In genomic region chr6:150004101-150004782, GRCh38 we compare ENCODE assay signal across 8 cellular contexts. TPM values are rescaled to one million over a fixed set of nuclear protein-coding genes. Genes with fewer than 3 reads are reported as not detected.
DNase-seq lines count a peak whose midpoint lies in the region; ATAC-seq lines count a peak whose summit lies in the region.

No MANE protein-coding gene starts in this region.

- ATAC-seq in HG03159 (IDR thresholded peaks at IDR 0.05; ENCODE audit: unreplicated experiment): peak; percentile 28
- ATAC-seq in GM19463 (IDR thresholded peaks at IDR 0.05; ENCODE audit: unreplicated experiment): no peak

- DNase-seq in NCI-H510A treated with DMSO at 0.1 percent for 48 hours (lab: John Stamatoyannopoulos, UW): peak; percentile 11
- DNase-seq in NCI-H510A (lab: John Stamatoyannopoulos, UW): no peak
- peak; percentile 44 for DNase-seq in activated CD8-positive, alpha-beta memory T cell treated with anti-CD3 and anti-CD28 coated beads, Interleukin-2, amount 50 U/mL, for 4 hours
- DNase-seq in dermis blood vessel endothelial cell: no peak

- H3K4me3 Mint-ChIP-seq in stimulated activated naive CD8-positive, alpha-beta T cell treated with anti-CD3 and anti-CD28 coated beads, Interleukin-15, Interleukin-2, amounts not matched to agents 100 ng/mL and 50 ng/mL, for 24 hours: peak overlapping the region; percentile 78

- H3K4me1 Mint-ChIP-seq in stimulated activated naive CD8-positive, alpha-beta T cell treated with anti-CD3 and anti-CD28 coated beads, Interleukin-15, Interleukin-2, amounts not matched to agents 100 ng/mL and 50 ng/mL, for 24 hours (ENCODE audit: low read depth): peaks cover 68% of the 10 kb centered on the region

- H3K9me3 Mint-ChIP-seq in stimulated activated naive CD8-positive, alpha-beta T cell treated with anti-CD3 and anti-CD28 coated beads, Interleukin-15, Interleukin-2, amounts not matched to agents 100 ng/mL and 50 ng/mL, for 24 hours: no peaks in the 10 kb centered on the region

- peaks cover 35% of the 10 kb centered on the region for H3K27me3 Mint-ChIP-seq in stimulated activated naive CD8-positive, alpha-beta T cell treated with anti-CD3 and anti-CD28 coated beads, Interleukin-15, Interleukin-2, amounts not matched to agents 100 ng/mL and 50 ng/mL, for 24 hours

- peak overlapping the region; percentile 53 for H3K4me3 ChIP-seq in iPS-11a (ENCODE audit: low read depth, low read length)

- peak overlapping the region; percentile 12 for H3K27ac Mint-ChIP-seq in stimulated activated naive CD8-positive, alpha-beta T cell treated with anti-CD3 and anti-CD28 coated beads, Interleukin-15, Interleukin-2, amounts not matched to agents 100 ng/mL and 50 ng/mL, for 24 hours

- no peaks in the 10 kb centered on the region for H3K36me3 Mint-ChIP-seq in stimulated activated naive CD8-positive, alpha-beta T cell treated with anti-CD3 and anti-CD28 coated beads, Interleukin-15, Interleukin-2, amounts not matched to agents 100 ng/mL and 50 ng/mL, for 24 hours (ENCODE audit: low read depth)

RNA-seq across cellular contexts. Expression of gene RAET1L, which starts 21.1 kb away (rescaled TPM):
- not detected in 2 replicates for total RNA-seq in dermis blood vessel endothelial cell

RNA-seq across cellular contexts. Expression of gene ULBP1, which starts 40.5 kb away (rescaled TPM):
- 0.17 and 0.23 TPM in 2 replicates for total RNA-seq in dermis blood vessel endothelial cell

Comparison
In these comparisons a context has a peak if more than half of its experiments do, and no peak if none do; other contexts are left out.
1. DNase-seq: peak in NCI-H510A treated with DMSO at 0.1 percent for 48 hours (single experiment) and activated CD8-positive, alpha-beta memory T cell treated with anti-CD3 and anti-CD28 coated beads, Interleukin-2, amount 50 U/mL, for 4 hours (single experiment); none in NCI-H510A (single experiment) and dermis blood vessel endothelial cell (single experiment).